In the genomic region with DNA sequence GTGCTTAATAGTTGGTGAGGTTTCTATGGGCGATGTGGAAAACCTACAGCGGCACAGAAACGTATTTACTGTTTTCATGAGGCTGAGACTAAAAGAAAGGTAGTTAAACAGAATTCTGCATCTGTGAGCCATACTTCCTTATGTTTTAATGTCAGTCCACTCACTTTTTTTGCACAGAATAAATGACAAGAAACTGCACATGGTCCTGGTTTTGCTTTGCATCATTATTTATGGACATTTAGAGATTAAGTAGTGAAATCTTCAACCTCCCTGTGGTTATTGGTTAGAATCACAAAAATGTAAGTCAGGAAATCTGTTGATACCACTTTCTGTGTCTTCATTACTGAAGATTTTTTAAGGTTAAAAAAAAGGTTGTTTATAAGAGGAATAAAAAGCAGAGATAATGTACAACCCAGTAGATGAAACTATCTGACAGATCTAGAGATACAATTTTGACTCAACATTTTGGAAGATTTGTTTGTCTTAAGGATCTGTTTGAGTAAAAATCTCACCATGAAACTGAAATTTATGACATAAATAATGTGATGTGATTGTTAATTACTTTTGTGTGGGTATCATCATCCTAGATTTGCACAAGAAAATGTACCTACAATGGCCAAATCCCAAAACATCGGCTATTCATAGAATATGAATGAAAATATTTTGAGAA, we compare ENCODE assay signal across 11 cellular contexts. TPM values are rescaled to one million over a fixed set of nuclear protein-coding genes. Genes with fewer than 3 reads are reported as not detected.
DNase-seq lines count a peak whose midpoint lies in the region; ATAC-seq and TF ChIP-seq lines count a peak whose summit lies in the region.
"Had no signal": no experiment of that assay in that cellular context is flagged by ENCODE, and none has a peak within 500 bp of the region (broad histone marks: within the 10 kb centered on the region; RNA-seq: fewer than 3 reads in every experiment).

No MANE protein-coding gene starts in this region.

- H3K9me3 ChIP-seq in HAP-1 (no peaks in the 10 kb centered on the region), ascending aorta (no peaks in the 10 kb centered on the region), iPS-15b (ENCODE audit: control insufficient read depth, insufficient read depth, low read length) (no peaks in the 10 kb centered on the region), smooth muscle cell (replicated peaks; ENCODE audit: low read depth) (no peaks in the 10 kb centered on the region), T-helper 17 cell (ENCODE audit: control insufficient read depth, low read length, poor library complexity, severe bottlenecking) (no peaks in the 10 kb centered on the region)
- H3K9me3 ChIP-seq: body of pancreas, Caco-2, Peyer's patch had no signal

- peaks cover 5% of the 10 kb centered on the region for H3F3A ChIP-seq in smooth muscle cell (ENCODE audit: low read depth)

- no peaks in the 10 kb centered on the region for H3K36me3 Mint-ChIP-seq in T-helper 17 cell (ENCODE audit: low read depth)
- H3K36me3 Mint-ChIP-seq in stimulated activated effector memory CD8-positive, alpha-beta T cell treated with anti-CD3 and anti-CD28 coated beads, Interleukin-12 subunit alpha, Interleukin-12 subunit beta, amount 100 ng/mL, for 72 hours: no peaks in the 10 kb centered on the region

- H3K27ac Mint-ChIP-seq in T-helper 17 cell: no peak overlapping the region
- H3K27ac Mint-ChIP-seq in stimulated activated effector memory CD8-positive, alpha-beta T cell treated with anti-CD3 and anti-CD28 coated beads, Interleukin-12 subunit alpha, Interleukin-12 subunit beta, amount 100 ng/mL, for 72 hours: no peak overlapping the region

- TF ChIP-seq CTCF in ascending aorta (IDR thresholded peaks at IDR 0.05) (no peak), smooth muscle cell (IDR thresholded peaks at IDR 0.05; ENCODE audit: borderline replicate concordance, insufficient read depth, poor library complexity, severe bottlenecking) (no peak), GM13977 (IDR thresholded peaks at IDR 0.05; ENCODE audit: extremely low read depth, insufficient read depth, missing control alignments) (no peak)

- ATAC-seq in T-helper 17 cell (no peak), HG02884 (IDR thresholded peaks at IDR 0.05; ENCODE audit: unreplicated experiment) (no peak)
- no peak for ATAC-seq in stimulated activated effector memory CD8-positive, alpha-beta T cell treated with anti-CD3 and anti-CD28 coated beads, Interleukin-12 subunit alpha, Interleukin-12 subunit beta, amount 100 ng/mL, for 72 hours

- intact Hi-C loops in ascending aorta (cut with DNase I): loop anchor here (5.0 to 10.0 kb wide), 3 partner anchors 336 to 994 kb away; no protein-coding TSS in a partner anchor

- H3K9me3 Mint-ChIP-seq in stimulated activated effector memory CD8-positive, alpha-beta T cell treated with anti-CD3 and anti-CD28 coated beads, Interleukin-12 subunit alpha, Interleukin-12 subunit beta, amount 100 ng/mL, for 72 hours: peaks cover 6% of the 10 kb centered on the region

- no peaks in the 10 kb centered on the region for H4K20me1 ChIP-seq in smooth muscle cell (ENCODE audit: low read depth)

- H3K4me3 ChIP-seq in HAP-1 (peak overlapping the region; percentile 59), ascending aorta (peak overlapping the region; percentile 72 to 83), iPS-15b (ENCODE audit: low read depth, low read length) (peak overlapping the region; percentile 64), smooth muscle cell (peak overlapping the region; percentile 76)
- H3K4me3 ChIP-seq: body of pancreas had no signal

- in situ Hi-C loops in HAP-1 (cut with MboI; ENCODE audit: low sequenced_read_pairs) (loop anchor here (25.0 kb wide), 1 partner anchor 1004 kb away; a partner anchor contains a TSS), GM13977 (cut with MboI; ENCODE audit: low pct_unique_long_range_greater_than_20kb, low sequenced_read_pairs, unreplicated experiment) (no loop called here)

- H3K27me3 Mint-ChIP-seq in T-helper 17 cell: peaks cover 26% of the 10 kb centered on the region

- H3K27me3 ChIP-seq in HAP-1 (ENCODE audit: low read depth) (no peaks in the 10 kb centered on the region), ascending aorta (no peaks in the 10 kb centered on the region), iPS-15b (ENCODE audit: control insufficient read depth, insufficient read depth, low read length) (peaks cover 42% of the 10 kb centered on the region), smooth muscle cell (ENCODE audit: low read depth) (no peaks in the 10 kb centered on the region)
- H3K27me3 ChIP-seq: body of pancreas had no signal

- H3K4me3 Mint-ChIP-seq in T-helper 17 cell: no peak overlapping the region
- no peak overlapping the region for H3K4me3 Mint-ChIP-seq in stimulated activated effector memory CD8-positive, alpha-beta T cell treated with anti-CD3 and anti-CD28 coated beads, Interleukin-12 subunit alpha, Interleukin-12 subunit beta, amount 100 ng/mL, for 72 hours

- H3K27ac ChIP-seq in ascending aorta (peak overlapping the region; percentile 82 to 86), smooth muscle cell (ENCODE audit: low read depth) (peak overlapping the region; percentile 6)
- H3K27ac ChIP-seq: body of pancreas had no signal

- H3K4me1 ChIP-seq in HAP-1 (peaks cover 27% of the 10 kb centered on the region), ascending aorta (peaks cover 0 to 4% of the 10 kb centered on the region in 2 donors), iPS-15b (ENCODE audit: control insufficient read depth, insufficient read depth, low read length) (no peaks in the 10 kb centered on the region), smooth muscle cell (ENCODE audit: low read depth) (peaks cover 24% of the 10 kb centered on the region)
- H3K4me1 ChIP-seq: Caco-2 had no signal

- peak overlapping the region; percentile 98 for H2AFZ ChIP-seq in smooth muscle cell (ENCODE audit: low read depth)

- H3K4me2 ChIP-seq in smooth muscle cell: peak overlapping the region; percentile 97

- DNase-seq in HAP-1 (ENCODE audit: low spot score in 2 of 2) (no peak), ascending aorta (ENCODE audit: low spot score in 2 of 2) (no peak), smooth muscle cell (lab: John Stamatoyannopoulos, UW; ENCODE audit: unreplicated experiment) (no peak), T-helper 17 cell (no peak), GM13977 (ENCODE audit: low spot score) (no peak)
- DNase-seq in stimulated activated effector memory CD8-positive, alpha-beta T cell treated with anti-CD3 and anti-CD28 coated beads, Interleukin-12 subunit alpha, Interleukin-12 subunit beta, amount 100 ng/mL, for 72 hours (ENCODE audit: low spot score in 2 of 2): no peak
- DNase-seq: Caco-2, Peyer's patch had no signal

- H3K9ac ChIP-seq in iPS-15b (ENCODE audit: low read depth, low read length) (no peak overlapping the region), smooth muscle cell (ENCODE audit: low read depth) (peak overlapping the region; percentile 16)

- H3K36me3 ChIP-seq in HAP-1 (replicated peaks) (no peaks in the 10 kb centered on the region), ascending aorta (no peaks in the 10 kb centered on the region), iPS-15b (ENCODE audit: control insufficient read depth, insufficient read depth, low read length) (no peaks in the 10 kb centered on the region), smooth muscle cell (ENCODE audit: low read depth) (no peaks in the 10 kb centered on the region)
- H3K36me3 ChIP-seq: Peyer's patch had no signal

- H3K4me1 Mint-ChIP-seq in T-helper 17 cell: peaks cover 2% of the 10 kb centered on the region
- H3K4me1 Mint-ChIP-seq in stimulated activated effector memory CD8-positive, alpha-beta T cell treated with anti-CD3 and anti-CD28 coated beads, Interleukin-12 subunit alpha, Interleukin-12 subunit beta, amount 100 ng/mL, for 72 hours: no peaks in the 10 kb centered on the region

- WGBS in smooth muscle cell (ENCODE audit: low lambda C conversion rate): 77% methylated on average over 4 of the region's 4 CpGs

- peaks cover 55% of the 10 kb centered on the region for H3K79me2 ChIP-seq in smooth muscle cell (ENCODE audit: low read depth)

RNA-seq across cellular contexts. Expression of a gene that starts 2.4 kb away (rescaled TPM):
- total RNA-seq in ascending aorta (28.7 TPM), smooth muscle cell (6.7 and 8.3 TPM in 2 replicates), T-helper 17 cell (not detected)
- polyA plus RNA-seq in smooth muscle cell: 13.2 and 19.4 TPM in 2 replicates
- total RNA-seq: Caco-2 had no signal
